ENCODE assay signal across 8 cellular contexts in genomic region chr9:26326473-26327044, GRCh38.
DNase-seq lines count a peak whose midpoint lies in the region; TF ChIP-seq lines count a peak whose summit lies in the region.

No MANE protein-coding gene starts in this region.

- intact Hi-C loops in Calu3 (cut with micrococcal nuclease; ENCODE audit: unreplicated experiment) = no loop called here
- intact Hi-C loops in esophagus muscularis mucosa (cut with DNase I) = loop anchor here (5.0 kb wide), 1 partner anchor 364 kb away; no protein-coding TSS in a partner anchor

- peak; percentile 15 for TF ChIP-seq CTCF in Calu3 (IDR thresholded peaks at IDR 0.05; ENCODE audit: unreplicated experiment)
- TF ChIP-seq CTCF in esophagus muscularis mucosa (IDR thresholded peaks at IDR 0.05) = peak; percentile 71 to 88 (median 80)

- no peak overlapping the region for H3K4me3 Mint-ChIP-seq in Calu3 (ENCODE audit: low read depth, unreplicated experiment)

- no peak overlapping the region for H3K4me3 ChIP-seq in esophagus muscularis mucosa
- no peak overlapping the region for H3K4me3 ChIP-seq in effector memory CD4-positive, alpha-beta T cell (ENCODE audit: insufficient read depth, low read depth, low read length, poor library complexity, severe bottlenecking)

- H3K27me3 ChIP-seq in esophagus muscularis mucosa = no peaks in the 10 kb centered on the region
- no peaks in the 10 kb centered on the region for H3K27me3 ChIP-seq in effector memory CD4-positive, alpha-beta T cell (replicated peaks; ENCODE audit: control insufficient read depth, insufficient read depth, low read length, poor library complexity, severe bottlenecking)

- H3K9me3 Mint-ChIP-seq in Calu3 (ENCODE audit: low read depth, unreplicated experiment) = peaks cover 5% of the 10 kb centered on the region

- H3K4me1 ChIP-seq in esophagus muscularis mucosa = peaks cover 0 to 26% (median 20%) of the 10 kb centered on the region in 4 donors
- H3K4me1 ChIP-seq in effector memory CD4-positive, alpha-beta T cell (ENCODE audit: control insufficient read depth, insufficient read depth, low read length, poor library complexity, severe bottlenecking) = no peaks in the 10 kb centered on the region

- no peak overlapping the region for H3K27ac ChIP-seq in esophagus muscularis mucosa (replicated peaks in 1 of 4)
- no peak overlapping the region for H3K27ac ChIP-seq in effector memory CD4-positive, alpha-beta T cell (ENCODE audit: insufficient read depth, low read length, poor library complexity, severe bottlenecking)

- BruUV-seq in Calu3 (replicated peaks; lab: Mats Ljungman, UMichigan) = no TSS peak

- H3K36me3 ChIP-seq in esophagus muscularis mucosa = no peaks in the 10 kb centered on the region
- no peaks in the 10 kb centered on the region for H3K36me3 ChIP-seq in effector memory CD4-positive, alpha-beta T cell (ENCODE audit: control insufficient read depth, insufficient read depth, low read length)

- CTCF ChIA-PET in Calu3 (lab: Charles Lee) = no interaction called here

- H3K9me3 ChIP-seq in esophagus muscularis mucosa = no peaks in the 10 kb centered on the region
- no peaks in the 10 kb centered on the region for H3K9me3 ChIP-seq in effector memory CD4-positive, alpha-beta T cell (ENCODE audit: control insufficient read depth, low read length)

- no peaks in the 10 kb centered on the region for H3K27me3 Mint-ChIP-seq in Calu3 (ENCODE audit: unreplicated experiment)

- no peak overlapping the region for H3K27ac Mint-ChIP-seq in Calu3 (ENCODE audit: unreplicated experiment)

- peak; percentile 12 for DNase-seq in Calu3
- peak; percentile 2 for DNase-seq in GM19238 (ENCODE audit: insufficient read length, low spot score)
- DNase-seq in HS-27A (ENCODE audit: low read depth) = peak; percentile 46
- peak; percentile 71 for DNase-seq in RPMI7951 (ENCODE audit: low read depth)
- no peak for DNase-seq in esophagus muscularis mucosa (ENCODE audit: extremely low spot score)
- peak; percentile 26 for DNase-seq in occipital lobe (lab: John Stamatoyannopoulos, UW)
- DNase-seq in effector memory CD4-positive, alpha-beta T cell = no peak
- DNase-seq in 8988T = no peak

- no peaks in the 10 kb centered on the region for H3K4me1 Mint-ChIP-seq in Calu3 (ENCODE audit: low read depth, unreplicated experiment)

- no peaks in the 10 kb centered on the region for H3K36me3 Mint-ChIP-seq in Calu3 (ENCODE audit: insufficient read depth, unreplicated experiment)

- WGBS in esophagus muscularis mucosa = 5% methylated on average over 6 of the region's 6 CpGs

- no peak for TF ChIP-seq EP300 in esophagus muscularis mucosa (IDR thresholded peaks at IDR 0.05)

- no peak for TF ChIP-seq POLR2A in esophagus muscularis mucosa (IDR thresholded peaks at IDR 0.05; ENCODE audit: low read depth)

Comparison
In these comparisons a context has a peak if more than half of its experiments do, and no peak if none do; other contexts are left out.
1. DNase-seq: peak in Calu3 (single experiment), GM19238 (single experiment), HS-27A (single experiment), RPMI7951 (single experiment) and occipital lobe (single experiment); none in esophagus muscularis mucosa (single experiment), effector memory CD4-positive, alpha-beta T cell (0 of 3) and 8988T (single experiment).